In the genomic region with DNA sequence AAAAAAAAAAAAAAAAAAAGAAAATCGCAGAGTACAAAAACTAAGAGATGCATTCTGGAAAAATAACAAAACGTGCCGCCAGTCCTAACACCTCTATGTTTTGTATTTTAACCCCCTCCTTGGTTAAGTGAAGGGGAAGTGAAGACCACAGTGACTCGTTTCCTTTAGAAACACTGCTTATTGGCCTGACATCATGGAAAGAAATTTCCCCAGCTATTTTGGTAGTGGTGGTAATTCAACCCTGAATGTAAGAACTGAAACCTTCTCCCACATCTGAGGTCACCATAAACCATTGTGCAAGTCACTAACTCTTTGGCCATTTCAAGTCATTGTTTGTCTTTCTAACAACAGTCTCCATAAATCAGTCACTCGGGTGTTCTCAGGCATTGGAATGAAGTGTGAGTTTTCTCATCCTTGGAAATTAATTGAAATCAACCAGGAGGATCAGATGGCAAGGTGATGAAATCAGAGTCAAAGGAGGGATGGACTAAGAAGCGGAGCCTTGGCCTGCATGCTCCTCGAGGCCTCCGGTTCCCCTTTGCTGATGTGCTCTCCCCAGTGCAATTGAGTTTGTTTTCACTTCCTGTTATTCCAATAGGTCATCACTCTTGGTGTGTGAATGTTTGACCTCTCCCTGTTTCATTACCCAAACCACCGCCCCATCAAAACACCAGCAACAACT, we compare ENCODE assay signal across 8 cellular contexts.
DNase-seq lines count a peak whose midpoint lies in the region; ATAC-seq and TF ChIP-seq lines count a peak whose summit lies in the region.

No MANE protein-coding gene starts in this region.

- H3K27me3 ChIP-seq in IMR-90 (ENCODE audit: control insufficient read depth, insufficient read depth, low read length) (no peaks in the 10 kb centered on the region; the same call in 1 of the 2 replicates), thoracic aorta (replicated peaks; ENCODE audit: insufficient read depth) (no peaks in the 10 kb centered on the region)

- no peak overlapping the region for H3K56ac ChIP-seq in IMR-90 (ENCODE audit: extremely low read depth, insufficient read depth, low read length)

- H3K27ac ChIP-seq in IMR-90 (ENCODE audit: insufficient read depth, low read length) (no peak overlapping the region), thoracic aorta (peak overlapping the region; percentile 10 to 42)

- H2BK5ac ChIP-seq in IMR-90 (ENCODE audit: low read depth, low read length, poor library complexity, severe bottlenecking) = no peak overlapping the region

- peak overlapping the region; percentile 18 for H3K4me3 Mint-ChIP-seq in activated naive CD8-positive, alpha-beta T cell treated with anti-CD3 and anti-CD28 coated beads for 36 hours

- no peak for TF ChIP-seq RAD21 in IMR-90 (IDR thresholded peaks at IDR 0.05; ENCODE audit: low read length)

- H3K4me1 Mint-ChIP-seq in activated naive CD8-positive, alpha-beta T cell treated with anti-CD3 and anti-CD28 coated beads for 36 hours = peaks cover 60% of the 10 kb centered on the region

- peak overlapping the region; percentile 11; the same call in 1 of the 2 replicates for H3K4ac ChIP-seq in IMR-90 (ENCODE audit: low read depth, low read length)

- no peaks in the 10 kb centered on the region for H3K9me1 ChIP-seq in IMR-90 (ENCODE audit: insufficient read depth, low read length)

- no TSS peak for BruUV-seq in IMR-90 (replicated peaks; lab: Mats Ljungman, UMichigan)

- no peak overlapping the region for H3K23ac ChIP-seq in IMR-90 (ENCODE audit: low read depth, low read length)

- H3K18ac ChIP-seq in IMR-90 (ENCODE audit: low read depth, low read length) = 0 out of 2 replicates have a peak overlapping the region, but pooled peaks have one; percentile 11

- 0 out of 2 replicates have a peak overlapping the region, but pooled peaks have one; percentile 25 for H3K14ac ChIP-seq in IMR-90 (replicated peaks; ENCODE audit: low read depth, low read length)

- H2AFZ ChIP-seq in IMR-90 (replicated peaks; ENCODE audit: low read length, poor library complexity) = no peak overlapping the region

- H3K27ac Mint-ChIP-seq in activated naive CD8-positive, alpha-beta T cell treated with anti-CD3 and anti-CD28 coated beads for 36 hours = peak overlapping the region; percentile 87

- no peaks in the 10 kb centered on the region for H3K27me3 Mint-ChIP-seq in activated naive CD8-positive, alpha-beta T cell treated with anti-CD3 and anti-CD28 coated beads for 36 hours

- H3K4me2 ChIP-seq in IMR-90 (ENCODE audit: low read depth, low read length) = no peak overlapping the region

- no peak overlapping the region for H3K4me3 ChIP-seq in IMR-90 (ENCODE audit: insufficient read depth, low read depth, low read length)
- H3K4me3 ChIP-seq in thoracic aorta = no peak overlapping the region

- peaks cover 19% of the 10 kb centered on the region for H3K9me3 Mint-ChIP-seq in activated naive CD8-positive, alpha-beta T cell treated with anti-CD3 and anti-CD28 coated beads for 36 hours

- CTCF ChIA-PET in IMR-90 (lab: Yijun Ruan, JAX) = interaction anchor here (0.6 kb wide), 1 partner anchor 476 kb away, joined by 3 read pairs; no protein-coding TSS in a partner anchor

- in situ Hi-C loops in IMR-90 (cut with MboI; ENCODE audit: low sequenced_read_pairs) = no loop called here

- H4K20me1 ChIP-seq in IMR-90 (ENCODE audit: insufficient read depth, low read length) = no peaks in the 10 kb centered on the region

- dilution Hi-C loops in IMR-90 (cut with HindIII; ENCODE audit: low sequenced_read_pairs, unreplicated experiment) = no loop called here

- H3K4me1 ChIP-seq in IMR-90 (ENCODE audit: control insufficient read depth, insufficient read depth, low read length) (peaks cover 1% of the 10 kb centered on the region; the same call in 1 of the 2 replicates), thoracic aorta (ENCODE audit: control insufficient read depth in 1 of 2, low read depth in 2 of 2) (peaks cover 18 to 48% of the 10 kb centered on the region in 2 donors)

- peak; percentile 91 for ATAC-seq in GM21529 (IDR thresholded peaks at IDR 0.05; ENCODE audit: unreplicated experiment)
- no peak for ATAC-seq in IMR-90 (ENCODE audit: low read depth)
- ATAC-seq in thoracic aorta (ENCODE audit: insufficient number of reproducible peaks, low FRiP score, low read depth) = peak; percentile 69

- H2BK20ac ChIP-seq in IMR-90 (ENCODE audit: low read depth, low read length) = peak overlapping the region; percentile 69

- POLR2A ChIA-PET in IMR-90 (lab: Charles Lee; ENCODE audit: unreplicated experiment) = no interaction called here

- no peaks in the 10 kb centered on the region for H3K9me3 ChIP-seq in IMR-90 (ENCODE audit: control insufficient read depth, insufficient read depth, low read length)
- no peaks in the 10 kb centered on the region for H3K9me3 ChIP-seq in thoracic aorta

- H3K79me1 ChIP-seq in IMR-90 (ENCODE audit: low read depth in 1 of 2, low read length in 2 of 2) = no peaks in the 10 kb centered on the region

- H3K9ac ChIP-seq in IMR-90 (ENCODE audit: low read depth, low read length) = no peak overlapping the region

- peak overlapping the region; percentile 41; the same call in 1 of the 2 replicates for H4K91ac ChIP-seq in IMR-90 (ENCODE audit: insufficient read depth, low read depth, low read length)

- peak; percentile 6 for DNase-seq in NCI-H1694 treated with DMSO at 0.1 percent for 48 hours (lab: John Stamatoyannopoulos, UW)
- no peak for DNase-seq in NCI-H1694 (lab: John Stamatoyannopoulos, UW)
- peak; percentile 78 for DNase-seq in IMR-90
- DNase-seq in activated naive CD8-positive, alpha-beta T cell treated with anti-CD3 and anti-CD28 coated beads for 36 hours = peak; percentile 18
- DNase-seq in thoracic aorta (ENCODE audit: low spot score) = no peak
- no peak for DNase-seq in NCI-H128 (lab: John Stamatoyannopoulos, UW; ENCODE audit: unreplicated experiment)
- DNase-seq in NK-92 (lab: John Stamatoyannopoulos, UW; ENCODE audit: unreplicated experiment) = no peak

- intact Hi-C loops in IMR-90 (cut with micrococcal nuclease) = no loop called here

- peak overlapping the region; percentile 78; the same call in 1 of the 3 replicates for H2BK15ac ChIP-seq in IMR-90 (ENCODE audit: low read depth, low read length)

- no peak for TF ChIP-seq POLR2A in IMR-90 (IDR thresholded peaks at IDR 0.05; ENCODE audit: low read depth, low read length)

- WGBS in IMR-90 (ENCODE audit: extremely low coverage in 2 of 2, insufficient read length in 1 of 2), 2 experiments = no CpG with 5 or more reads among the region's 9 CpGs

- peak overlapping the region; percentile 57; the same call in 1 of the 2 replicates for H2AK5ac ChIP-seq in IMR-90 (ENCODE audit: low read depth, low read length)

- TF ChIP-seq CTCF in IMR-90 (conservative IDR thresholded peaks at IDR 0.05; ENCODE audit: low read depth, low read length) = no peak
- no peak for TF ChIP-seq CTCF in thoracic aorta (IDR thresholded peaks at IDR 0.05)

- H4K8ac ChIP-seq in IMR-90 (ENCODE audit: low read depth in 2 of 2, low read length in 2 of 2) = peak overlapping the region; percentile 48 to 61; a peak in 2 of 4 replicates

- H3K36me3 Mint-ChIP-seq in activated naive CD8-positive, alpha-beta T cell treated with anti-CD3 and anti-CD28 coated beads for 36 hours = peaks cover 63% of the 10 kb centered on the region

- H4K5ac ChIP-seq in IMR-90 (ENCODE audit: low read depth, low read length) = no peak overlapping the region

- H3K36me3 ChIP-seq in IMR-90 (ENCODE audit: control insufficient read depth, insufficient read depth, low read length) = no peaks in the 10 kb centered on the region
- H3K36me3 ChIP-seq in thoracic aorta = no peaks in the 10 kb centered on the region

- H2AK9ac ChIP-seq in IMR-90 (replicated peaks; ENCODE audit: low read depth, low read length, poor library complexity) = no peak overlapping the region

- H2BK120ac ChIP-seq in IMR-90 (ENCODE audit: low read depth, low read length) = peak overlapping the region; percentile 46; the same call in 1 of the 2 replicates

TF ChIP-seq in IMR-90, 13 proteins besides CTCF, POLR2A, EP300 and RAD21:
- TF ChIP-seq, protein P1, sequence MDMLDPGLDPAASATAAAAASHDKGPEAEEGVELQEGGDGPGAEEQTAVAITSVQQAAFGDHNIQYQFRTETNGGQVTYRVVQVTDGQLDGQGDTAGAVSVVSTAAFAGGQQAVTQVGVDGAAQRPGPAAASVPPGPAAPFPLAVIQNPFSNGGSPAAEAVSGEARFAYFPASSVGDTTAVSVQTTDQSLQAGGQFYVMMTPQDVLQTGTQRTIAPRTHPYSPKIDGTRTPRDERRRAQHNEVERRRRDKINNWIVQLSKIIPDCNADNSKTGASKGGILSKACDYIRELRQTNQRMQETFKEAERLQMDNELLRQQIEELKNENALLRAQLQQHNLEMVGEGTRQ (IDR thresholded peaks at IDR 0.05; ENCODE audit: low read depth, low read length) = no peak
- no peak for TF ChIP-seq FOS (IDR thresholded peaks at IDR 0.05; ENCODE audit: low read depth, low read length)
- TF ChIP-seq SMC3 (IDR thresholded peaks at IDR 0.05; ENCODE audit: low read depth, low read length) = no peak
- TF ChIP-seq CEBPB (IDR thresholded peaks at IDR 0.05; ENCODE audit: low read depth, low read length) = peak; percentile 84
- TF ChIP-seq BHLHE40 (IDR thresholded peaks at IDR 0.05; ENCODE audit: low read depth, low read length) = peak; percentile 25; the same call in 1 of the 2 replicates
- TF ChIP-seq, protein P2, sequence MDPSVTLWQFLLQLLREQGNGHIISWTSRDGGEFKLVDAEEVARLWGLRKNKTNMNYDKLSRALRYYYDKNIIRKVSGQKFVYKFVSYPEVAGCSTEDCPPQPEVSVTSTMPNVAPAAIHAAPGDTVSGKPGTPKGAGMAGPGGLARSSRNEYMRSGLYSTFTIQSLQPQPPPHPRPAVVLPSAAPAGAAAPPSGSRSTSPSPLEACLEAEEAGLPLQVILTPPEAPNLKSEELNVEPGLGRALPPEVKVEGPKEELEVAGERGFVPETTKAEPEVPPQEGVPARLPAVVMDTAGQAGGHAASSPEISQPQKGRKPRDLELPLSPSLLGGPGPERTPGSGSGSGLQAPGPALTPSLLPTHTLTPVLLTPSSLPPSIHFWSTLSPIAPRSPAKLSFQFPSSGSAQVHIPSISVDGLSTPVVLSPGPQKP (IDR thresholded peaks at IDR 0.05; ENCODE audit: borderline replicate concordance, low read depth, low read length) = no peak
- TF ChIP-seq MAZ (IDR thresholded peaks at IDR 0.05; ENCODE audit: borderline replicate concordance, low read depth, low read length) = no peak
- no peak for TF ChIP-seq RCOR1 (IDR thresholded peaks at IDR 0.05; ENCODE audit: insufficient replicate concordance, low read length)
- no peak for TF ChIP-seq RFX5 (IDR thresholded peaks at IDR 0.05; ENCODE audit: low read depth, low read length)

Comparison
In these comparisons a context has a peak if more than half of its experiments do, and no peak if none do; other contexts are left out.
1. DNase-seq: peak in NCI-H1694 treated with DMSO at 0.1 percent for 48 hours (single experiment), IMR-90 (single experiment) and activated naive CD8-positive, alpha-beta T cell treated with anti-CD3 and anti-CD28 coated beads for 36 hours (single experiment); none in NCI-H1694 (single experiment), thoracic aorta (single experiment), NCI-H128 (single experiment) and NK-92 (single experiment).